25 cellular contexts compared by ENCODE assay signal in genomic region chr7:6359021-6359420, GRCh38. TPM values are rescaled to one million over a fixed set of nuclear protein-coding genes. Genes with fewer than 3 reads are reported as not detected.
DNase-seq lines count a peak whose midpoint lies in the region; ATAC-seq and TF ChIP-seq lines count a peak whose summit lies in the region.
"Had no signal": no experiment of that assay in that cellular context is flagged by ENCODE, and none has a peak within 500 bp of the region (broad histone marks: within the 10 kb centered on the region; RNA-seq: fewer than 3 reads in every experiment).

No MANE protein-coding gene starts in this region.

- DNase-seq in CD14-positive monocyte (ENCODE audit: low spot score) (no peak), GM12865 (ENCODE audit: low read depth) (peak; percentile 21), NB4 (ENCODE audit: low read depth) (peak; percentile 51), foreskin keratinocyte (no peak), kidney tubule cell (ENCODE audit: low spot score) (no peak)
- no peak for DNase-seq in central memory CD4-positive, alpha-beta T cell
- DNase-seq: activated CD4-positive, alpha-beta T cell treated with anti-CD3 and anti-CD28 coated beads for 1 hour; activated CD8-positive, alpha-beta memory T cell treated with anti-CD3 and anti-CD28 coated beads, Interleukin-2, amount 10 ng/mL, durations not matched to agents 7 days and 5 days; activated naive CD8-positive, alpha-beta T cell treated with anti-CD3 and anti-CD28 coated beads for 36 hours; AML-193; dorsolateral prefrontal cortex; heart left ventricle; left ventricle myocardium inferior; NCI-H1092 treated with DMSO at 0.1 percent for 48 hours; NCI-H1930; NCI-H510A treated with DMSO at 0.1 percent for 48 hours; pancreas; stimulated activated CD4-positive, alpha-beta T cell treated with anti-CD3 and anti-CD28 coated beads, Interleukin-12 subunit alpha, Interleukin-12 subunit beta, amount 100 ng/mL, for 4 hours; stimulated activated naive CD8-positive, alpha-beta T cell treated with anti-CD3 and anti-CD28 coated beads, Interleukin-15, amount 100 ng/mL, for 72 hours; tibial artery had no signal

- H3K4me3 ChIP-seq in GM12865 (ENCODE audit: low read depth, low read length) (no peak overlapping the region), NB4 (ENCODE audit: low read depth, low read length) (no peak overlapping the region)
- H3K4me3 ChIP-seq: dorsolateral prefrontal cortex, heart left ventricle, left ventricle myocardium inferior, pancreas, right atrium auricular region, tibial artery had no signal

- no peaks in the 10 kb centered on the region for H3K27me3 ChIP-seq in foreskin keratinocyte
- H3K27me3 ChIP-seq: dorsolateral prefrontal cortex, heart left ventricle, pancreas, right atrium auricular region, tibial artery had no signal

- ATAC-seq in activated T-helper 17 cell treated with anti-CD3 and anti-CD28 coated beads, Interleukin-2, amount 50 U/mL, for 72 hours (replicated peaks) = peak; percentile 46
- no peak for ATAC-seq in foreskin keratinocyte
- ATAC-seq: activated CD8-positive, alpha-beta memory T cell treated with anti-CD3 and anti-CD28 coated beads, Interleukin-2, amount 10 ng/mL, durations not matched to agents 7 days and 5 days; heart left ventricle; natural killer cell treated with Interleukin-12 subunit alpha and Interleukin-12 subunit beta and Interleukin-15 and Interleukin-18, amount 100 ng/mL, for 72 hours; stimulated activated naive CD8-positive, alpha-beta T cell treated with anti-CD3 and anti-CD28 coated beads, Interleukin-15, amount 100 ng/mL, for 72 hours had no signal

- H3K4me1 ChIP-seq in foreskin keratinocyte = no peaks in the 10 kb centered on the region
- H3K4me1 ChIP-seq: left ventricle myocardium inferior, pancreas, right atrium auricular region, tibial artery had no signal

- peaks cover 33% of the 10 kb centered on the region for H3K4me1 Mint-ChIP-seq in CD14-positive monocyte
- no peaks in the 10 kb centered on the region for H3K4me1 Mint-ChIP-seq in activated T-helper 17 cell treated with anti-CD3 and anti-CD28 coated beads, Interleukin-2, amount 50 U/mL, for 72 hours
- H3K4me1 Mint-ChIP-seq: activated naive CD8-positive, alpha-beta T cell treated with anti-CD3 and anti-CD28 coated beads for 36 hours; central memory CD8-positive, alpha-beta T cell had no signal

- H3K27ac Mint-ChIP-seq in CD14-positive monocyte = peak overlapping the region in 4 of 7 donors; percentile 69 to 95 (median 92)
- H3K27ac Mint-ChIP-seq in activated T-helper 17 cell treated with anti-CD3 and anti-CD28 coated beads, Interleukin-2, amount 50 U/mL, for 72 hours = no peak overlapping the region
- H3K27ac Mint-ChIP-seq: activated CD8-positive, alpha-beta memory T cell treated with anti-CD3 and anti-CD28 coated beads, Interleukin-2, amount 10 ng/mL, durations not matched to agents 7 days and 5 days; activated naive CD8-positive, alpha-beta T cell treated with anti-CD3 and anti-CD28 coated beads for 36 hours; activated T-helper 1 cell treated with anti-CD3 and anti-CD28 coated beads, Interleukin-12 subunit alpha, Interleukin-12 subunit beta, Interleukin-2, Interleukin-4 antibody, amounts not matched to agents 30 ng/mL and 10 ng/mL and 1 ng/mL, durations not matched to agents 14 hours and 24 hours and 36 hours; natural killer cell treated with Interleukin-12 subunit alpha and Interleukin-12 subunit beta and Interleukin-15 and Interleukin-18, amount 100 ng/mL, for 72 hours; stimulated activated naive CD8-positive, alpha-beta T cell treated with anti-CD3 and anti-CD28 coated beads, Interleukin-15, amount 100 ng/mL, for 72 hours had no signal

- intact Hi-C loops in CD14-positive monocyte (cut with micrococcal nuclease) = no loop called here

- H3K4me3 Mint-ChIP-seq in CD14-positive monocyte = no peak overlapping the region
- no peak overlapping the region for H3K4me3 Mint-ChIP-seq in activated T-helper 17 cell treated with anti-CD3 and anti-CD28 coated beads, Interleukin-2, amount 50 U/mL, for 72 hours
- H3K4me3 Mint-ChIP-seq: activated CD8-positive, alpha-beta memory T cell treated with anti-CD3 and anti-CD28 coated beads, Interleukin-2, amount 10 ng/mL, durations not matched to agents 7 days and 5 days; activated naive CD8-positive, alpha-beta T cell treated with anti-CD3 and anti-CD28 coated beads for 36 hours; activated T-helper 1 cell treated with anti-CD3 and anti-CD28 coated beads, Interleukin-12 subunit alpha, Interleukin-12 subunit beta, Interleukin-2, Interleukin-4 antibody, amounts not matched to agents 30 ng/mL and 10 ng/mL and 1 ng/mL, durations not matched to agents 14 hours and 24 hours and 36 hours; central memory CD8-positive, alpha-beta T cell; natural killer cell treated with Interleukin-12 subunit alpha and Interleukin-12 subunit beta and Interleukin-15 and Interleukin-18, amount 100 ng/mL, for 72 hours; stimulated activated naive CD8-positive, alpha-beta T cell treated with anti-CD3 and anti-CD28 coated beads, Interleukin-15, amount 100 ng/mL, for 72 hours had no signal

- H3K27ac ChIP-seq in foreskin keratinocyte = no peak overlapping the region
- H3K27ac ChIP-seq: dorsolateral prefrontal cortex, left ventricle myocardium inferior, pancreas, right atrium auricular region, tibial artery had no signal

- TF ChIP-seq CTCF in CD14-positive monocyte (IDR thresholded peaks at IDR 0.05) (no peak), GM12865 (IDR thresholded peaks at IDR 0.05; ENCODE audit: insufficient read depth, low read depth, low read length, missing control alignments) (no peak), NB4 (IDR thresholded peaks at IDR 0.05; ENCODE audit: low read depth, low read length) (no peak), foreskin keratinocyte (conservative IDR thresholded peaks at IDR 0.05) (no peak)

- no peak for TF ChIP-seq POLR2A in NB4 (IDR thresholded peaks at IDR 0.05; ENCODE audit: extremely low read depth, insufficient read length)

- no peaks in the 10 kb centered on the region for H3K27me3 Mint-ChIP-seq in CD14-positive monocyte (ENCODE audit: low read depth in 3 of 3)
- H3K27me3 Mint-ChIP-seq in activated T-helper 17 cell treated with anti-CD3 and anti-CD28 coated beads, Interleukin-2, amount 50 U/mL, for 72 hours = no peaks in the 10 kb centered on the region
- H3K27me3 Mint-ChIP-seq: activated CD8-positive, alpha-beta memory T cell treated with anti-CD3 and anti-CD28 coated beads, Interleukin-2, amount 10 ng/mL, durations not matched to agents 7 days and 5 days; activated naive CD8-positive, alpha-beta T cell treated with anti-CD3 and anti-CD28 coated beads for 36 hours; central memory CD8-positive, alpha-beta T cell; natural killer cell treated with Interleukin-12 subunit alpha and Interleukin-12 subunit beta and Interleukin-15 and Interleukin-18, amount 100 ng/mL, for 72 hours; stimulated activated naive CD8-positive, alpha-beta T cell treated with anti-CD3 and anti-CD28 coated beads, Interleukin-15, amount 100 ng/mL, for 72 hours had no signal

- no peaks in the 10 kb centered on the region for H3K36me3 Mint-ChIP-seq in CD14-positive monocyte
- H3K36me3 Mint-ChIP-seq in activated T-helper 17 cell treated with anti-CD3 and anti-CD28 coated beads, Interleukin-2, amount 50 U/mL, for 72 hours (ENCODE audit: low read depth) = no peaks in the 10 kb centered on the region
- H3K36me3 Mint-ChIP-seq: activated CD8-positive, alpha-beta memory T cell treated with anti-CD3 and anti-CD28 coated beads, Interleukin-2, amount 10 ng/mL, durations not matched to agents 7 days and 5 days; activated naive CD8-positive, alpha-beta T cell treated with anti-CD3 and anti-CD28 coated beads for 36 hours; natural killer cell treated with Interleukin-12 subunit alpha and Interleukin-12 subunit beta and Interleukin-15 and Interleukin-18, amount 100 ng/mL, for 72 hours had no signal

- peaks cover 0 to 3% (median 0%) of the 10 kb centered on the region in 7 donors for H3K9me3 Mint-ChIP-seq in CD14-positive monocyte
- H3K9me3 Mint-ChIP-seq in activated T-helper 17 cell treated with anti-CD3 and anti-CD28 coated beads, Interleukin-2, amount 50 U/mL, for 72 hours = no peaks in the 10 kb centered on the region
- H3K9me3 Mint-ChIP-seq: activated naive CD8-positive, alpha-beta T cell treated with anti-CD3 and anti-CD28 coated beads for 36 hours; activated T-helper 1 cell treated with anti-CD3 and anti-CD28 coated beads, Interleukin-12 subunit alpha, Interleukin-12 subunit beta, Interleukin-2, Interleukin-4 antibody, amounts not matched to agents 30 ng/mL and 10 ng/mL and 1 ng/mL, durations not matched to agents 14 hours and 24 hours and 36 hours; central memory CD8-positive, alpha-beta T cell; natural killer cell treated with Interleukin-12 subunit alpha and Interleukin-12 subunit beta and Interleukin-15 and Interleukin-18, amount 100 ng/mL, for 72 hours; stimulated activated naive CD8-positive, alpha-beta T cell treated with anti-CD3 and anti-CD28 coated beads, Interleukin-15, amount 100 ng/mL, for 72 hours had no signal

RNA-seq across cellular contexts. Expression of gene FAM220A, which starts 10.3 kb away (rescaled TPM):
- polyA plus RNA-seq in CD14-positive monocyte (1 to 10 TPM; 4.0 to 4.9 TPM), foreskin keratinocyte (9.6 and 10.0 TPM in 2 replicates)
- total RNA-seq in activated T-helper 17 cell treated with anti-CD3 and anti-CD28 coated beads, Interleukin-2, amount 50 U/mL, for 72 hours = 10 to 100 TPM; 11.7 to 13.4 TPM
- 13.2 and 15.5 TPM in 2 replicates for total RNA-seq in foreskin keratinocyte

RNA-seq across cellular contexts. Expression of gene RAC1, which starts 15.3 kb away (rescaled TPM):
- polyA plus RNA-seq in CD14-positive monocyte = 100 to 1,000 TPM; 629 to 652 TPM
- total RNA-seq in activated T-helper 17 cell treated with anti-CD3 and anti-CD28 coated beads, Interleukin-2, amount 50 U/mL, for 72 hours = 100 to 1,000 TPM in 1 of 2 donors, 10 to 100 TPM in 1; 96.1 to 182 TPM
- 272 and 304 TPM in 2 replicates for total RNA-seq in foreskin keratinocyte
- polyA plus RNA-seq in foreskin keratinocyte = 387 and 487 TPM in 2 replicates

Comparison
In these comparisons a context has a peak if more than half of its experiments do, and no peak if none do; other contexts are left out.
1. DNase-seq: peak in GM12865 (single experiment) and NB4 (single experiment); none in CD14-positive monocyte (single experiment), central memory CD4-positive, alpha-beta T cell (single experiment), foreskin keratinocyte (0 of 2) and kidney tubule cell (single experiment).